ENCODE assay signal across 9 cellular contexts in the genomic region with DNA sequence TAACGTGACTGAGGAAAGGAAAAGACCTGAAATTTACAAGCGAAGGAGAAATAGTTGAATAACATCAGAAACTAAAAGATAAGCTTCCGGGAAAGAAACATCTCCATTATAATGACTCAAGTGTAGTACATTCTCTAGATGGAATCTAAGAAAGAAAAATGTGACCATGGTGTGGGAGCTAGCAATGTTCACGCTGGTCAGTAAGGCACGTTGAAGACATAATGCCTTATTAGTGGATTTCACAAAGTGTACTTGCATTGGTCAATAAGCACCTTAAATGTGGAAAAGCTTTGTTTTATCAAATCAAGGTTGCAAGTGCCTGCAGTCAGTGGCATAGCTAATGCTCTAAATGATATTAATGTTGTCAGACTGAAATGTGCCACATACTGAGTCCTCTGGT. TPM values are rescaled to one million over a fixed set of nuclear protein-coding genes. Genes with fewer than 3 reads are reported as not detected.
DNase-seq lines count a peak whose midpoint lies in the region; ATAC-seq, FAIRE-seq and TF ChIP-seq lines count a peak whose summit lies in the region.
"Had no signal": no experiment of that assay in that cellular context is flagged by ENCODE, and none has a peak within 500 bp of the region (broad histone marks: within the 10 kb centered on the region; RNA-seq: fewer than 3 reads in every experiment).

No MANE protein-coding gene starts in this region.

- TF ChIP-seq CTCF in endothelial cell (IDR thresholded peaks at IDR 0.05; ENCODE audit: unreplicated experiment) (no peak), neural crest cell (conservative IDR thresholded peaks at IDR 0.05) (no peak)

- H3K4me1 Mint-ChIP-seq in endothelial cell (ENCODE audit: unreplicated experiment), result peaks cover 22% of the 10 kb centered on the region
- peaks cover 37% of the 10 kb centered on the region for H3K4me1 Mint-ChIP-seq in neural crest cell

- H3K4me2 ChIP-seq in BLaER1, result peak overlapping the region; percentile 99

- H3K4me1 ChIP-seq in BLaER1, result peaks cover 28% of the 10 kb centered on the region
- H3K4me1 ChIP-seq in NT2/D1 (ENCODE audit: insufficient read depth, insufficient read length), result no peaks in the 10 kb centered on the region

- H3K27me3 ChIP-seq in BLaER1, result peaks cover 6% of the 10 kb centered on the region; the same call in 1 of the 2 replicates
- H3K27me3 ChIP-seq in NT2/D1 (ENCODE audit: insufficient read depth, insufficient read length), result peaks cover 9% of the 10 kb centered on the region

- H3K36me3 Mint-ChIP-seq in endothelial cell (ENCODE audit: low read depth, unreplicated experiment), result peaks cover 8% of the 10 kb centered on the region
- H3K36me3 Mint-ChIP-seq in neural crest cell (ENCODE audit: low read depth), result no peaks in the 10 kb centered on the region

- no peaks in the 10 kb centered on the region for H3K36me3 ChIP-seq in BLaER1
- H3K36me3 ChIP-seq in NT2/D1 (ENCODE audit: insufficient read depth, insufficient read length, low read length), result no peaks in the 10 kb centered on the region

- H3K9ac ChIP-seq in BLaER1, result peak overlapping the region; percentile 78
- H3K9ac ChIP-seq in NT2/D1 (ENCODE audit: insufficient read length, low read depth), result peak overlapping the region; percentile 76

- FAIRE-seq in GM12891 (lab: Jason Lieb, UNC), result no peak
- no peak for FAIRE-seq in HTR-8/SVneo (lab: Jason Lieb, UNC)

- peak overlapping the region; percentile 81 for H3K27ac Mint-ChIP-seq in endothelial cell (ENCODE audit: unreplicated experiment)
- no peak overlapping the region for H3K27ac Mint-ChIP-seq in neural crest cell (ENCODE audit: unreplicated experiment)

- no peak overlapping the region for H3K27ac ChIP-seq in BLaER1

- TF ChIP-seq POLR2A in GM12891 (IDR thresholded peaks at IDR 0.05; ENCODE audit: low read depth, low read length), result no peak

- no peaks in the 10 kb centered on the region for H3K9me3 Mint-ChIP-seq in endothelial cell (ENCODE audit: unreplicated experiment)
- no peaks in the 10 kb centered on the region for H3K9me3 Mint-ChIP-seq in neural crest cell

- H3K9me3 ChIP-seq in BLaER1 (no peaks in the 10 kb centered on the region), NT2/D1 (ENCODE audit: insufficient read depth, low read length) (no peaks in the 10 kb centered on the region)

- DNase-seq in NT2/D1 (ENCODE audit: low read depth, low spot score) (no peak), endothelial cell (ENCODE audit: low spot score) (no peak), neural crest cell (ENCODE audit: low read depth, low spot score) (no peak), GM12891 (ENCODE audit: insufficient read length, low spot score) (no peak), HTR-8/SVneo (ENCODE audit: insufficient read length, low spot score) (no peak), putamen (ENCODE audit: low spot score) (no peak)
- DNase-seq: SIG-M5 had no signal

- ATAC-seq in HG03439 (IDR thresholded peaks at IDR 0.05; ENCODE audit: unreplicated experiment), result no peak

- H3K4me3 ChIP-seq in BLaER1 (peak overlapping the region; percentile 89), NT2/D1 (ENCODE audit: insufficient read length, low read depth) (peak overlapping the region; percentile 55)

- peaks cover 10% of the 10 kb centered on the region for H3K27me3 Mint-ChIP-seq in endothelial cell (ENCODE audit: unreplicated experiment)
- peaks cover 7% of the 10 kb centered on the region for H3K27me3 Mint-ChIP-seq in neural crest cell (ENCODE audit: low read depth)

- H4K20me1 ChIP-seq in BLaER1, result peaks cover 21% of the 10 kb centered on the region

- peak overlapping the region; percentile 91 for H3K4me3 Mint-ChIP-seq in endothelial cell (ENCODE audit: unreplicated experiment)
- H3K4me3 Mint-ChIP-seq in neural crest cell, result peak overlapping the region; percentile 96

TF ChIP-seq in GM12891, 5 proteins besides CTCF, POLR2A, EP300 and RAD21:
- TF ChIP-seq POU2F2 (IDR thresholded peaks at IDR 0.05; ENCODE audit: low read depth, low read length) (no peak), TAF1 (IDR thresholded peaks at IDR 0.05; ENCODE audit: low read depth, low read length) (no peak), SPI1 (IDR thresholded peaks at IDR 0.05; ENCODE audit: low read depth, low read length) (no peak), PAX5 (IDR thresholded peaks at IDR 0.05; ENCODE audit: insufficient read depth, low read length, severe bottlenecking) (no peak), POLR2AphosphoS5 (IDR thresholded peaks at IDR 0.05; ENCODE audit: low read depth, low read length) (no peak)

RNA-seq across cellular contexts. Expression of a gene that starts 2.8 kb away (rescaled TPM):
- total RNA-seq in endothelial cell (ENCODE audit: unreplicated experiment) (25.4 TPM), neural crest cell (33.0 and 34.5 TPM in 2 replicates)
- 10.1 TPM for polyA plus RNA-seq in GM12891 (2012; ENCODE audit: low read depth, missing spikeins)
